In genomic region chr16:12535535-12536411, GRCh38 we compare ENCODE assay signal across 8 cellular contexts.
DNase-seq lines count a peak whose midpoint lies in the region; ATAC-seq and TF ChIP-seq lines count a peak whose summit lies in the region.

No MANE protein-coding gene starts in this region.

- TF ChIP-seq POLR2A in GM19193 (IDR thresholded peaks at IDR 0.05; ENCODE audit: extremely low read depth, insufficient read depth, insufficient read length), result peak; percentile 23
- no peak for TF ChIP-seq POLR2A in tibial nerve (IDR thresholded peaks at IDR 0.05)

- H3K27ac ChIP-seq in tibial nerve, result no peak overlapping the region

- DNase-seq in activated CD4-positive, alpha-beta T cell treated with anti-CD3 and anti-CD28 coated beads, Interleukin-2, amount 50 U/mL, for 1 hour, result peak; percentile 8
- DNase-seq in stimulated activated CD4-positive, alpha-beta T cell treated with anti-CD3 and anti-CD28 coated beads, Interleukin-15, amount 100 ng/mL, for 24 hours, result peak; percentile 68
- no peak for DNase-seq in effector CD8-positive, alpha-beta T cell (lab: John Stamatoyannopoulos, UW)
- DNase-seq in tibial nerve (ENCODE audit: low spot score in 2 of 2) (no peak), NCI-H748 (lab: John Stamatoyannopoulos, UW; ENCODE audit: unreplicated experiment) (no peak), type B pancreatic cell (ENCODE audit: extremely low spot score, unreplicated experiment) (no peak)

- H3K36me3 ChIP-seq in tibial nerve, result no peaks in the 10 kb centered on the region

- ATAC-seq in HG02870 (IDR thresholded peaks at IDR 0.05; ENCODE audit: unreplicated experiment), result peak; percentile 70

- no peaks in the 10 kb centered on the region for H3K9me3 Mint-ChIP-seq in type B pancreatic cell

- H3K27me3 ChIP-seq in tibial nerve, result no peaks in the 10 kb centered on the region

- H3K27me3 Mint-ChIP-seq in type B pancreatic cell, result no peaks in the 10 kb centered on the region

- WGBS in tibial nerve, 2 donors, result 67 to 68% methylated on average over 17 of the region's 17 CpGs

- no peak for TF ChIP-seq EP300 in tibial nerve (IDR thresholded peaks at IDR 0.05)

- H3K4me1 Mint-ChIP-seq in type B pancreatic cell (ENCODE audit: unreplicated experiment), result peaks cover 9% of the 10 kb centered on the region

- no peaks in the 10 kb centered on the region for H3K9me3 ChIP-seq in tibial nerve

- H3K36me3 Mint-ChIP-seq in type B pancreatic cell, result no peaks in the 10 kb centered on the region

- peaks cover 0 to 7% (median 1%) of the 10 kb centered on the region in 4 donors for H3K4me1 ChIP-seq in tibial nerve

- no peak overlapping the region for H3K4me3 Mint-ChIP-seq in type B pancreatic cell

- TF ChIP-seq CTCF in tibial nerve (IDR thresholded peaks at IDR 0.05) (no peak), type B pancreatic cell (conservative IDR thresholded peaks at IDR 0.05) (no peak)

- H3K4me3 ChIP-seq in tibial nerve, result no peak overlapping the region

- H3K27ac Mint-ChIP-seq in type B pancreatic cell, result no peak overlapping the region

Comparison
In these comparisons a context has a peak if more than half of its experiments do, and no peak if none do; other contexts are left out.
1. DNase-seq: peak in activated CD4-positive, alpha-beta T cell treated with anti-CD3 and anti-CD28 coated beads, Interleukin-2, amount 50 U/mL, for 1 hour (single experiment) and stimulated activated CD4-positive, alpha-beta T cell treated with anti-CD3 and anti-CD28 coated beads, Interleukin-15, amount 100 ng/mL, for 24 hours (single experiment); none in effector CD8-positive, alpha-beta T cell (single experiment), tibial nerve (0 of 2), NCI-H748 (single experiment) and type B pancreatic cell (single experiment).